Comparison of ENCODE assay signal across 24 cellular contexts in the genomic region with DNA sequence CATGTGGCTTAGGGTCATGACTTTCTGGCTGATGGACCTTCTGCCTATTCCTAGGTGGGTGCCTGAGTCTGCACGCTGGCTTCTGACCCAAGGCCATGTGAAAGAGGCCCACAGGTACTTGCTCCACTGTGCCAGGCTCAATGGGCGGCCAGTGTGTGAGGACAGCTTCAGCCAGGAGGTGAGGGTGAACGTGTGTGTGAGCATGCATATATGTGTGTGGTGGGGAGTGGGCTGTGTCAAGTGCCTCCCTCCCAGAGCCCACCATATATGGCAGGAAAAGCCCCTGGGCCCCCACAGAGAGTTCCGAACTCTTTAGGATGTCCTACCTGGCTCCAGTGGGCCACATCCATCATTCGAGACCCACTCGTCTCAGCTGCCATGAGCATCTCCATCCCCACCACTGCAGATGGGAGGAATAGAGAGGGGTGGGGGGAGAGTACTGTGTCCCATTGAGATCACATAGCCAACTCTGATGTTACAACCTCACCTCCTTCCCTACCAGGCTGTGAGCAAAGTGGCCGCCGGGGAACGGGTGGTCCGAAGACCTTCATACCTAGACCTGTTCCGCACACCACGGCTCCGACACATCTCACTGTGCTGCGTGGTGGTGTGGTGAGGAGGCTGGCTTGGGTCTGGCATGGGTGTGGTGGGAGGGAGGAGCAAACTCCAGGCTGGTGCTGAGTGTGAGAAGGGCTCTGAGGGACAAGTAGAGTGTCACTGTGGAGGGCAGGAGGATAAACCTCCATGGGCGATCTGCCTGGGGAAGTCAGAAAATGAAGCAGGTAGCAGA. TPM values are rescaled to one million over a fixed set of nuclear protein-coding genes. Genes with fewer than 3 reads are reported as not detected.
DNase-seq lines count a peak whose midpoint lies in the region; ATAC-seq, FAIRE-seq and TF ChIP-seq lines count a peak whose summit lies in the region.
"Had no signal": no experiment of that assay in that cellular context is flagged by ENCODE, and none has a peak within 500 bp of the region (broad histone marks: within the 10 kb centered on the region; RNA-seq: fewer than 3 reads in every experiment).

No MANE protein-coding gene starts in this region.

- H3K9me3 Mint-ChIP-seq in type B pancreatic cell, result no peaks in the 10 kb centered on the region
- H3K9me3 Mint-ChIP-seq: CD8-positive, alpha-beta T cell had no signal

- no peak overlapping the region for H3K23ac ChIP-seq in H1 (ENCODE audit: insufficient read length)
- no peak overlapping the region for H3K23ac ChIP-seq in mesenchymal stem cell (ENCODE audit: low read length in 2 of 2)

- H2BK20ac ChIP-seq in H1 (ENCODE audit: low read length), result no peak overlapping the region

- H3K27me3 Mint-ChIP-seq in type B pancreatic cell, result peaks cover 20% of the 10 kb centered on the region

- H2BK120ac ChIP-seq in H1 (replicated peaks; ENCODE audit: low read depth, low read length) (no peak overlapping the region), mesenchymal stem cell (ENCODE audit: low read depth, low read length) (no peak overlapping the region)

- no peaks in the 10 kb centered on the region for H3K9me3 ChIP-seq in H1 (ENCODE audit: insufficient read depth in 2 of 2, low read depth in 1 of 2, low read length in 1 of 2)
- no peaks in the 10 kb centered on the region for H3K9me3 ChIP-seq in mesenchymal stem cell (ENCODE audit: control insufficient read depth, low read length)
- H3K9me3 ChIP-seq in BE2C, result no peaks in the 10 kb centered on the region

- CTCF ChIA-PET in H1 (lab: Charles Lee; ENCODE audit: partially characterized antibody), result interaction anchor here (0.8 to 5.9 kb wide), 5 partner anchors 14 to 65 kb away, joined by 3 to 50 read pairs (median 3); no protein-coding TSS in a partner anchor

- H3K9ac ChIP-seq in H1 (replicated peaks in 1 of 4; ENCODE audit: extremely low read depth in 1 of 4, low read depth in 3 of 4, low read length in 3 of 4) (no peak overlapping the region), mesenchymal stem cell (ENCODE audit: low read length) (no peak overlapping the region)

- 0 out of 2 replicates have a peak overlapping the region, but pooled peaks have one; percentile 40 for H4K8ac ChIP-seq in H1 (ENCODE audit: extremely low read depth, insufficient read depth, low read length)
- H4K8ac ChIP-seq in mesenchymal stem cell (ENCODE audit: low read length), result no peak overlapping the region

- H3K36me3 Mint-ChIP-seq in type B pancreatic cell, result no peaks in the 10 kb centered on the region
- H3K36me3 Mint-ChIP-seq: CD8-positive, alpha-beta T cell had no signal

- H3K27ac ChIP-seq in H1 (ENCODE audit: low read depth, low read length), result no peak overlapping the region
- no peak overlapping the region for H3K27ac ChIP-seq in mesenchymal stem cell (ENCODE audit: low read length, poor library complexity, severe bottlenecking)
- H3K27ac ChIP-seq: HL-60 had no signal

- ATAC-seq in Right ventricle myocardium inferior (no peak), Right ventricle myocardium superior (ENCODE audit: poor library complexity) (no peak), GM18907 (IDR thresholded peaks at IDR 0.05; ENCODE audit: unreplicated experiment) (no peak)
- ATAC-seq: CD8-positive, alpha-beta T cell had no signal

- no peaks in the 10 kb centered on the region for H3K79me1 ChIP-seq in H1 (ENCODE audit: low read depth, low read length)
- H3K79me1 ChIP-seq in mesenchymal stem cell (replicated peaks; ENCODE audit: low read length, poor library complexity, severe bottlenecking), result no peaks in the 10 kb centered on the region

- H4K5ac ChIP-seq in H1 (ENCODE audit: insufficient read length, low read depth, low read length), result no peak overlapping the region

- TF ChIP-seq EP300 in H1 (IDR thresholded peaks at IDR 0.05; ENCODE audit: borderline replicate concordance in 1 of 2, low read depth in 2 of 2, low read length in 2 of 2), result no peak

- DNase-seq in Right ventricle myocardium inferior (ENCODE audit: missing footprints) (peak; percentile 45), Right ventricle myocardium superior (no peak), H1 (ENCODE audit: low read depth in 1 of 2, low spot score in 2 of 2) (no peak), mesenchymal stem cell (no peak), type B pancreatic cell (ENCODE audit: extremely low spot score, unreplicated experiment) (peak; percentile 60), BE2C (no peak), RKO (ENCODE audit: low spot score) (no peak)
- DNase-seq: 8988T; C1 segment of cervical spinal cord; CD8-positive, alpha-beta T cell; DND-41; GOT3; NCI-H1105; NCI-H146; NCI-H2029; NCI-H226; NCI-H510A treated with DMSO at 0.1 percent for 48 hours; NCI-H748 treated with DMSO at 0.1 percent for 48 hours; NK-92 treated with Interleukin-12 subunit alpha and Interleukin-12 subunit beta, amount 100 ng/mL, for 24 hours had no signal

- no peaks in the 10 kb centered on the region for H3K79me2 ChIP-seq in H1 (ENCODE audit: control insufficient read depth in 1 of 2, insufficient read depth in 2 of 2, low read length in 2 of 2)

- no peak overlapping the region for H3K27ac Mint-ChIP-seq in type B pancreatic cell
- H3K27ac Mint-ChIP-seq: CD8-positive, alpha-beta T cell had no signal

- H3K4me2 ChIP-seq in H1 (ENCODE audit: insufficient read depth in 1 of 2, low read depth in 2 of 2, low read length in 2 of 2) (no peak overlapping the region), mesenchymal stem cell (ENCODE audit: low read length, poor library complexity, severe bottlenecking) (no peak overlapping the region)

- POLR2A ChIA-PET in H1 (lab: Charles Lee; ENCODE audit: partially characterized antibody), result interaction anchor here (0.6 to 1.9 kb wide), 3 partner anchors 14 to 54 kb away, joined by 3 to 5 read pairs (median 3); no protein-coding TSS in a partner anchor

- no peak overlapping the region for H3K18ac ChIP-seq in H1 (ENCODE audit: extremely low read depth, low read length)
- no peak overlapping the region for H3K18ac ChIP-seq in mesenchymal stem cell (ENCODE audit: low read depth in 1 of 2, low read length in 2 of 2)

- H2AFZ ChIP-seq in H1 (ENCODE audit: low read length) (no peak overlapping the region), mesenchymal stem cell (ENCODE audit: low read depth, low read length) (no peak overlapping the region)

- H3K14ac ChIP-seq in H1 (ENCODE audit: insufficient read length) (no peak overlapping the region), mesenchymal stem cell (ENCODE audit: low read length in 2 of 2) (no peak overlapping the region)

- peaks cover 0 to 5% (median 3%) of the 10 kb centered on the region in 4 experiments; a peak in 2 of 8 replicates for H3K36me3 ChIP-seq in H1 (ENCODE audit: control insufficient read depth in 2 of 4, insufficient read depth in 4 of 4, low read length in 3 of 4)
- H3K36me3 ChIP-seq in mesenchymal stem cell (ENCODE audit: control insufficient read depth in 1 of 2, insufficient read depth in 2 of 2, low read depth in 1 of 2, low read length in 2 of 2), result no peaks in the 10 kb centered on the region
- H3K36me3 ChIP-seq in BE2C, result no peaks in the 10 kb centered on the region

- no peak for TF ChIP-seq CTCF in H1 (IDR thresholded peaks at IDR 0.05; ENCODE audit: control extremely low read depth in 1 of 3, insufficient read depth in 1 of 3, low read depth in 1 of 3, low read length in 3 of 3)
- no peak for TF ChIP-seq CTCF in type B pancreatic cell (conservative IDR thresholded peaks at IDR 0.05)
- no peak for TF ChIP-seq CTCF in BE2C (IDR thresholded peaks at IDR 0.05; ENCODE audit: low read depth, low read length)

- no peaks in the 10 kb centered on the region for H3K23me2 ChIP-seq in H1 (ENCODE audit: low read depth, low read length)

- 94% methylated on average over 12 of the region's 15 CpGs; no CpG with 5 or more reads in 1 of the 2 experiments for WGBS in H1 (ENCODE audit: extremely low coverage in 1 of 2, insufficient coverage in 1 of 2, insufficient read length in 1 of 2, insufficient replicate concordance in 2 of 2, low coverage in 1 of 2, low lambda C conversion rate in 2 of 2, missing lambda C conversion rate in 1 of 2), 2 experiments
- WGBS in mesenchymal stem cell, result 90% methylated on average over 11 of the region's 15 CpGs

- H2BK12ac ChIP-seq in H1 (ENCODE audit: low read depth, low read length) (no peak overlapping the region), mesenchymal stem cell (ENCODE audit: low read length in 2 of 2) (no peak overlapping the region)

- intact Hi-C loops in Right ventricle myocardium inferior (cut with DNase I), result no loop called here
- intact Hi-C loops in Right ventricle myocardium superior (cut with DNase I), result no loop called here

- no peak overlapping the region for H3K4me3 Mint-ChIP-seq in type B pancreatic cell
- H3K4me3 Mint-ChIP-seq: CD8-positive, alpha-beta T cell had no signal

- peaks cover 0 to 2% (median 0%) of the 10 kb centered on the region in 4 experiments; a peak in 1 of 7 replicates for H3K27me3 ChIP-seq in H1 (replicated peaks in 1 of 4; ENCODE audit: control insufficient read depth in 3 of 4, extremely low read depth in 1 of 4, insufficient read depth in 3 of 4, low read length in 3 of 4)
- H3K27me3 ChIP-seq in mesenchymal stem cell (ENCODE audit: control insufficient read depth in 1 of 2, insufficient read depth in 1 of 2, low read length in 2 of 2), result peaks cover 71 to 74% of the 10 kb centered on the region in 2 experiments
- H3K27me3 ChIP-seq in BE2C, result no peaks in the 10 kb centered on the region

- no peak overlapping the region for H3K4me3 ChIP-seq in H1 (ENCODE audit: extremely low read depth in 1 of 4, insufficient read depth in 2 of 4, low read depth in 3 of 4, low read length in 4 of 4)
- H3K4me3 ChIP-seq in mesenchymal stem cell (ENCODE audit: insufficient read depth in 1 of 2, low read depth in 1 of 2, low read length in 2 of 2), result no peak overlapping the region
- H3K4me3 ChIP-seq in BE2C (ENCODE audit: low read depth, low read length), result no peak overlapping the region

- H3K4me1 ChIP-seq in H1 (replicated peaks in 1 of 4; ENCODE audit: control insufficient read depth in 3 of 4, insufficient read depth in 4 of 4, low read length in 3 of 4), result peaks cover 0 to 4% (median 0%) of the 10 kb centered on the region in 4 experiments; a peak in 2 of 7 replicates
- H3K4me1 ChIP-seq in mesenchymal stem cell (ENCODE audit: control insufficient read depth, insufficient read depth, low read depth, low read length), result peaks cover 1% of the 10 kb centered on the region
- H3K4me1 ChIP-seq in BE2C, result no peaks in the 10 kb centered on the region

- no peak for TF ChIP-seq RAD21 in H1 (IDR thresholded peaks at IDR 0.05 in 1 of 2, conservative IDR thresholded peaks at IDR 0.05 in 1 of 2; ENCODE audit: low read depth in 2 of 2, low read length in 2 of 2)

- H3K4ac ChIP-seq in H1 (replicated peaks; ENCODE audit: insufficient read length, low read depth, low read length) (no peak overlapping the region), mesenchymal stem cell (ENCODE audit: low read depth in 1 of 2, low read length in 2 of 2) (no peak overlapping the region)

- no peaks in the 10 kb centered on the region for H4K20me1 ChIP-seq in H1 (replicated peaks in 1 of 2; ENCODE audit: control insufficient read depth in 1 of 2, insufficient read depth in 2 of 2, low read length in 2 of 2)

- no peak overlapping the region for H2BK5ac ChIP-seq in H1 (ENCODE audit: low read depth, low read length)
- no peak overlapping the region for H2BK5ac ChIP-seq in mesenchymal stem cell (ENCODE audit: low read depth, low read length, poor library complexity, severe bottlenecking)

- H2BK15ac ChIP-seq in H1 (ENCODE audit: low read length) (no peak overlapping the region), mesenchymal stem cell (ENCODE audit: low read depth, poor library complexity, severe bottlenecking) (no peak overlapping the region)

- no peaks in the 10 kb centered on the region for H3K4me1 Mint-ChIP-seq in type B pancreatic cell (ENCODE audit: unreplicated experiment)

- no peak overlapping the region; the same call in 1 of the 2 replicates for H2AK5ac ChIP-seq in H1 (ENCODE audit: low read depth, low read length)
- H2AK5ac ChIP-seq in mesenchymal stem cell (ENCODE audit: low read length, severe bottlenecking), result no peak overlapping the region

- H3K56ac ChIP-seq in H1 (replicated peaks; ENCODE audit: insufficient read length, low read depth, low read length), result no peak overlapping the region

- no peak for TF ChIP-seq POLR2A in H1 (IDR thresholded peaks at IDR 0.05; ENCODE audit: control extremely low read depth in 1 of 2, low read depth in 2 of 2, low read length in 2 of 2)

- FAIRE-seq in H1 (lab: Jason Lieb, UNC), result no peak
- FAIRE-seq: GM12891 had no signal

- H4K91ac ChIP-seq in H1 (replicated peaks; ENCODE audit: insufficient read length, low read length) (no peak overlapping the region), mesenchymal stem cell (ENCODE audit: low read length) (peak overlapping the region; percentile 18)

RNA-seq across cellular contexts. Expression of a gene that starts 3.2 kb away (rescaled TPM):
- total RNA-seq in Right ventricle myocardium inferior (not detected), Right ventricle myocardium superior (not detected), type B pancreatic cell (ENCODE audit: low replicate concordance) (0.12 TPM in 1 of 2 replicates, not detected in the other)
- total RNA-seq in H1 (2021; fragmentation: NEBNext Ultra II Directional; extraction: Animal tissue kit (Norgen Biotek cat#: 25700)), result not detected in 2 replicates
- polyA plus RNA-seq in H1 (2011; rRNA removed), result not detected in 2 replicates
- polyA plus RNA-seq in H1 (2011; cell fraction: cytosol; rRNA removed), result not detected
- polyA plus RNA-seq in H1 (2011; cell fraction: nucleus; rRNA removed), result not detected
- 0.13 to 0.58 TPM (median 0.47 TPM) in 3 of 4 replicates, not detected in the other for polyA plus RNA-seq in H1 (2012, experiment 1 of 2)
- 0.22 TPM for polyA plus RNA-seq in H1 (2012, experiment 2 of 2)
- polyA plus RNA-seq in H1 (2013, experiment 1 of 2), result not detected
- polyA plus RNA-seq in H1 (2013, experiment 2 of 2), result not detected
- polyA minus RNA-seq in H1 (2011; rRNA and poly(A)+ RNA removed), result not detected in 2 replicates
- polyA minus RNA-seq in H1 (2011; cell fraction: cytosol; rRNA and poly(A)+ RNA removed), result not detected
- polyA minus RNA-seq in H1 (2011; cell fraction: nucleus; rRNA and poly(A)+ RNA removed), result not detected
- polyA plus RNA-seq in mesenchymal stem cell (2013, experiment 1 of 2), result not detected
- polyA plus RNA-seq in mesenchymal stem cell (2013, experiment 2 of 2), result not detected
- polyA plus RNA-seq in BE2C (2012; ENCODE audit: insufficient read depth, insufficient read length, low read depth), result not detected
- total RNA-seq: CD8-positive, alpha-beta T cell; HT-29; SK-MEL-5 had no signal

RNA-seq across cellular contexts. Expression of a gene that starts 7.3 kb away (rescaled TPM):
- 7.1 TPM for total RNA-seq in Right ventricle myocardium inferior
- 4.1 TPM for total RNA-seq in Right ventricle myocardium superior
- total RNA-seq in H1 (2021; fragmentation: NEBNext Ultra II Directional; extraction: Animal tissue kit (Norgen Biotek cat#: 25700)), result 37.6 and 46.3 TPM in 2 replicates
- 34.0 and 38.7 TPM in 2 replicates for polyA plus RNA-seq in H1 (2011; rRNA removed)
- polyA plus RNA-seq in H1 (2011; cell fraction: cytosol; rRNA removed), result 46.8 TPM
- polyA plus RNA-seq in H1 (2011; cell fraction: nucleus; rRNA removed), result 124 TPM
- polyA plus RNA-seq in H1 (2012, experiment 1 of 2), result 39.4 to 44.3 TPM (median 42.3 TPM) in 4 replicates
- 30.4 TPM for polyA plus RNA-seq in H1 (2012, experiment 2 of 2)
- 40.4 TPM for polyA plus RNA-seq in H1 (2013, experiment 1 of 2)
- polyA plus RNA-seq in H1 (2013, experiment 2 of 2), result 36.5 TPM
- 22.8 and 23.5 TPM in 2 replicates for polyA minus RNA-seq in H1 (2011; rRNA and poly(A)+ RNA removed)
- polyA minus RNA-seq in H1 (2011; cell fraction: cytosol; rRNA and poly(A)+ RNA removed), result 17.9 TPM
- polyA minus RNA-seq in H1 (2011; cell fraction: nucleus; rRNA and poly(A)+ RNA removed), result 22.5 TPM
- polyA plus RNA-seq in mesenchymal stem cell (2013, experiment 1 of 2), result not detected
- polyA plus RNA-seq in mesenchymal stem cell (2013, experiment 2 of 2), result not detected
- 1.1 and 2.9 TPM in 2 replicates for total RNA-seq in type B pancreatic cell (ENCODE audit: low replicate concordance)
- polyA plus RNA-seq in BE2C (2012; ENCODE audit: insufficient read depth, insufficient read length, low read depth), result 2.1 TPM
- total RNA-seq: HT-29, SK-MEL-5 had no signal

RNA-seq across cellular contexts. Expression of a gene that starts 58.0 kb away (rescaled TPM):
- 0.19 TPM for total RNA-seq in Right ventricle myocardium inferior
- 0.13 TPM for total RNA-seq in Right ventricle myocardium superior
- 1.5 and 1.6 TPM in 2 replicates for total RNA-seq in H1 (2021; fragmentation: NEBNext Ultra II Directional; extraction: Animal tissue kit (Norgen Biotek cat#: 25700))
- polyA plus RNA-seq in H1 (2011; rRNA removed), result 0.53 and 0.63 TPM in 2 replicates
- 0.70 TPM for polyA plus RNA-seq in H1 (2011; cell fraction: cytosol; rRNA removed)
- polyA plus RNA-seq in H1 (2011; cell fraction: nucleus; rRNA removed), result 1.9 TPM
- 0.68 to 1.1 TPM (median 0.97 TPM) in 4 replicates for polyA plus RNA-seq in H1 (2012, experiment 1 of 2)
- 0.50 TPM for polyA plus RNA-seq in H1 (2012, experiment 2 of 2)
- polyA plus RNA-seq in H1 (2013, experiment 1 of 2), result 0.26 TPM
- 0.22 TPM for polyA plus RNA-seq in H1 (2013, experiment 2 of 2)
- 0.60 and 0.76 TPM in 2 replicates for polyA minus RNA-seq in H1 (2011; rRNA and poly(A)+ RNA removed)
- polyA minus RNA-seq in H1 (2011; cell fraction: cytosol; rRNA and poly(A)+ RNA removed), result 0.66 TPM
- polyA minus RNA-seq in H1 (2011; cell fraction: nucleus; rRNA and poly(A)+ RNA removed), result 1.1 TPM
- not detected for polyA plus RNA-seq in mesenchymal stem cell (2013, experiment 1 of 2)
- polyA plus RNA-seq in mesenchymal stem cell (2013, experiment 2 of 2), result under 0.01 TPM
- 0.93 and 1.7 TPM in 2 replicates for total RNA-seq in type B pancreatic cell (ENCODE audit: low replicate concordance)
- polyA plus RNA-seq in BE2C (2012; ENCODE audit: insufficient read depth, insufficient read length, low read depth), result 7.8 TPM
- total RNA-seq: SK-MEL-5 had no signal

Comparison
In these comparisons a context has a peak if more than half of its experiments do, and no peak if none do; other contexts are left out.
1. DNase-seq: peak in Right ventricle myocardium inferior (single experiment) and type B pancreatic cell (single experiment); none in Right ventricle myocardium superior (single experiment), H1 (0 of 2), mesenchymal stem cell (single experiment), BE2C (single experiment) and RKO (single experiment).